In the genomic region with DNA sequence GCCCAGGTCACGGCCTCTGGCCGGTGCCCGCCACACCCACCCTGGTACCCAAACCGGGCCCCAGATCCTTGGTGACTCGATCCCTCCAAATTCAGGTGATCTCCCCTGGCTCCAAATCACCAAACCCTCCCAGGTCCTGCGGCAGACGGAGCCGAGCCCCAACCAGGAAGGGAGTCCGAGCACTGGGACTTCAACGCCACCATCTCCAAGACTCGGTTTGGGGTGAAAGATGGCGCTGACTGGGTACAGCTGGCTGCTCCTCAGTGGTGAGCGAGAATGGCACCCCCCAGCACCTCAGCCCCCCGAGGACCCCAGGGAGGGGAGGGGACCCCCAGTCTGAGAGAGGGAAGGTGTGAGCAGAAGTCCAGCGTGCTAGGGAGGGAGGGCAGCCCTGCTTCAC, we compare ENCODE assay signal across 1 cellular context.
TF ChIP-seq lines count a peak whose summit lies in the region.

No MANE protein-coding gene starts in this region.

TF ChIP-seq in HepG2, 621 proteins besides CTCF, POLR2A, EP300 and RAD21:
- TF ChIP-seq AGO2 (optimal IDR thresholded peaks at IDR 0.05; ENCODE audit: low read depth, low read length) (peak; percentile 64), SATB2 (CRISPR knock-in tag; IDR thresholded peaks at IDR 0.05) (no peak), ZNF687 (CRISPR knock-in tag; IDR thresholded peaks at IDR 0.05) (peak; percentile 18; the same call in 1 of the 2 replicates), YY1 (IDR thresholded peaks at IDR 0.05; ENCODE audit: insufficient read depth, insufficient replicate concordance, low read depth, low read length) (no peak), RBFOX2 (IDR thresholded peaks at IDR 0.05; ENCODE audit: low read depth, low read length) (no peak), DPF2 (CRISPR knock-in tag; IDR thresholded peaks at IDR 0.05; ENCODE audit: borderline replicate concordance, low read depth) (no peak), ZNF256 (CRISPR knock-in tag; conservative IDR thresholded peaks at IDR 0.05) (no peak), ZBTB7A (CRISPR knock-in tag; IDR thresholded peaks at IDR 0.05) (no peak), SRSF4 (IDR thresholded peaks at IDR 0.05; ENCODE audit: low read depth, low read length, poor library complexity, severe bottlenecking) (no peak)
- TF ChIP-seq, protein P1, sequence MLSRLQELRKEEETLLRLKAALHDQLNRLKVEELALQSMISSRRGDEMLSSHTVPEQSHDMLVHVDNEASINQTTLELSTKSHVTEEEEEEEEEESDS (CRISPR knock-in tag; IDR thresholded peaks at IDR 0.05; ENCODE audit: borderline replicate concordance), result no peak
